In genomic region chr20:19973920-19974620, GRCh38 we compare ENCODE assay signal across 10 cellular contexts. TPM values are rescaled to one million over a fixed set of nuclear protein-coding genes. Genes with fewer than 3 reads are reported as not detected.
DNase-seq lines count a peak whose midpoint lies in the region; ATAC-seq, FAIRE-seq and TF ChIP-seq lines count a peak whose summit lies in the region.
"Had no signal": no experiment of that assay in that cellular context is flagged by ENCODE, and none has a peak within 500 bp of the region (broad histone marks: within the 10 kb centered on the region; RNA-seq: fewer than 3 reads in every experiment).

No MANE protein-coding gene starts in this region.

- peaks cover 4% of the 10 kb centered on the region in 2 donors for H3K4me1 Mint-ChIP-seq in natural killer cell treated with Interleukin-12 subunit alpha and Interleukin-12 subunit beta and Interleukin-15 and Interleukin-18, amount 100 ng/mL, for 72 hours (ENCODE audit: low read depth in 2 of 2)

- H3K4me3 ChIP-seq in HFF-Myc (replicated peaks; ENCODE audit: low read depth, low read length): peak overlapping the region; percentile 67
- H3K4me3 ChIP-seq in small intestine (ENCODE audit: low read depth in 1 of 2, low read length in 2 of 2): no peak overlapping the region

- TF ChIP-seq CTCF in HFF-Myc (IDR thresholded peaks at IDR 0.05; ENCODE audit: low read depth, low read length, missing control alignments): no peak
- TF ChIP-seq CTCF in D721Med (IDR thresholded peaks at IDR 0.05; ENCODE audit: insufficient read depth, missing control alignments): no peak
- no peak for TF ChIP-seq CTCF in GM13976 (IDR thresholded peaks at IDR 0.05; ENCODE audit: borderline replicate concordance, control extremely low read depth, extremely low read depth, insufficient read depth, missing control alignments)

- H3K36me3 ChIP-seq in small intestine (ENCODE audit: control insufficient read depth in 2 of 2, insufficient read depth in 2 of 2, low read length in 2 of 2): peaks cover 3 to 10% of the 10 kb centered on the region in 2 donors

- H3K36me3 Mint-ChIP-seq in natural killer cell treated with Interleukin-12 subunit alpha and Interleukin-12 subunit beta and Interleukin-15 and Interleukin-18, amount 100 ng/mL, for 72 hours: no peaks in the 10 kb centered on the region
- H3K36me3 Mint-ChIP-seq: activated naive CD8-positive, alpha-beta T cell had no signal

- H3K27ac ChIP-seq in small intestine (ENCODE audit: low read depth in 1 of 2, low read length in 1 of 2): peak overlapping the region; percentile 6 to 88

- H3K27ac Mint-ChIP-seq in natural killer cell treated with Interleukin-12 subunit alpha and Interleukin-12 subunit beta and Interleukin-15 and Interleukin-18, amount 100 ng/mL, for 72 hours: no peak overlapping the region
- H3K27ac Mint-ChIP-seq: activated naive CD8-positive, alpha-beta T cell had no signal

- peaks cover 14% of the 10 kb centered on the region in 2 donors for H3K27me3 Mint-ChIP-seq in natural killer cell treated with Interleukin-12 subunit alpha and Interleukin-12 subunit beta and Interleukin-15 and Interleukin-18, amount 100 ng/mL, for 72 hours
- H3K27me3 Mint-ChIP-seq: activated naive CD8-positive, alpha-beta T cell had no signal

- H3K9me3 ChIP-seq in small intestine (ENCODE audit: control insufficient read depth, low read depth): no peaks in the 10 kb centered on the region

- no peaks in the 10 kb centered on the region for H3K9me3 Mint-ChIP-seq in natural killer cell treated with Interleukin-12 subunit alpha and Interleukin-12 subunit beta and Interleukin-15 and Interleukin-18, amount 100 ng/mL, for 72 hours

- no peak for ATAC-seq in HG02759 (IDR thresholded peaks at IDR 0.05; ENCODE audit: unreplicated experiment)
- no peak for ATAC-seq in natural killer cell treated with Interleukin-12 subunit alpha and Interleukin-12 subunit beta and Interleukin-15 and Interleukin-18, amount 100 ng/mL, for 72 hours

- H3K27me3 ChIP-seq in small intestine (ENCODE audit: control insufficient read depth in 2 of 2, insufficient read depth in 2 of 2, low read length in 2 of 2): no peaks in the 10 kb centered on the region

- DNase-seq in HFF-Myc (ENCODE audit: extremely low read depth, low read depth): no peak
- peak; percentile 63 for DNase-seq in astrocyte of the hippocampus (ENCODE audit: low read depth, low spot score)
- DNase-seq in inferior parietal cortex (ENCODE audit: extremely low spot score): peak; percentile 39
- no peak for DNase-seq in small intestine
- DNase-seq in natural killer cell treated with Interleukin-12 subunit alpha and Interleukin-12 subunit beta and Interleukin-15 and Interleukin-18, amount 100 ng/mL, for 72 hours (ENCODE audit: low spot score): no peak
- no peak for DNase-seq in D721Med (ENCODE audit: insufficient read length, low spot score)
- DNase-seq in GM13976 (ENCODE audit: low spot score): no peak

- H3K4me1 ChIP-seq in small intestine (ENCODE audit: control insufficient read depth in 2 of 2, insufficient read depth in 1 of 2, low read depth in 1 of 2, low read length in 1 of 2): no peaks in the 10 kb centered on the region

- in situ Hi-C loops in GM13976 (cut with MboI; ENCODE audit: low sequenced_read_pairs, unreplicated experiment): no loop called here

- 58 to 75% (median 65%) methylated on average over 8 of the region's 8 CpGs for WGBS in small intestine, 3 donors

- no peak for FAIRE-seq in small intestine (lab: Jason Lieb, UNC)
- FAIRE-seq in D721Med (lab: Jason Lieb, UNC): no peak
- FAIRE-seq: H1 had no signal

- no peak overlapping the region for H3K4me3 Mint-ChIP-seq in natural killer cell treated with Interleukin-12 subunit alpha and Interleukin-12 subunit beta and Interleukin-15 and Interleukin-18, amount 100 ng/mL, for 72 hours
- H3K4me3 Mint-ChIP-seq: activated naive CD8-positive, alpha-beta T cell had no signal

RNA-seq across cellular contexts. Expression of gene NAA20, which starts 43.1 kb away (rescaled TPM):
- 10 to 100 TPM; 46.3 to 63.6 (median 55.4) TPM for polyA plus RNA-seq in small intestine
- 10 to 100 TPM; 62.4 to 75.8 TPM for total RNA-seq in natural killer cell treated with Interleukin-12 subunit alpha and Interleukin-12 subunit beta and Interleukin-15 and Interleukin-18, amount 100 ng/mL, for 72 hours

Comparison
In these comparisons a context has a peak if more than half of its experiments do, and no peak if none do; other contexts are left out.
1. DNase-seq: peak in astrocyte of the hippocampus (single experiment) and inferior parietal cortex (single experiment); none in HFF-Myc (single experiment), small intestine (single experiment), natural killer cell treated with Interleukin-12 subunit alpha and Interleukin-12 subunit beta and Interleukin-15 and Interleukin-18, amount 100 ng/mL, for 72 hours (single experiment), D721Med (single experiment) and GM13976 (single experiment).